1 cellular context compared by ENCODE assay signal in the genomic region with DNA sequence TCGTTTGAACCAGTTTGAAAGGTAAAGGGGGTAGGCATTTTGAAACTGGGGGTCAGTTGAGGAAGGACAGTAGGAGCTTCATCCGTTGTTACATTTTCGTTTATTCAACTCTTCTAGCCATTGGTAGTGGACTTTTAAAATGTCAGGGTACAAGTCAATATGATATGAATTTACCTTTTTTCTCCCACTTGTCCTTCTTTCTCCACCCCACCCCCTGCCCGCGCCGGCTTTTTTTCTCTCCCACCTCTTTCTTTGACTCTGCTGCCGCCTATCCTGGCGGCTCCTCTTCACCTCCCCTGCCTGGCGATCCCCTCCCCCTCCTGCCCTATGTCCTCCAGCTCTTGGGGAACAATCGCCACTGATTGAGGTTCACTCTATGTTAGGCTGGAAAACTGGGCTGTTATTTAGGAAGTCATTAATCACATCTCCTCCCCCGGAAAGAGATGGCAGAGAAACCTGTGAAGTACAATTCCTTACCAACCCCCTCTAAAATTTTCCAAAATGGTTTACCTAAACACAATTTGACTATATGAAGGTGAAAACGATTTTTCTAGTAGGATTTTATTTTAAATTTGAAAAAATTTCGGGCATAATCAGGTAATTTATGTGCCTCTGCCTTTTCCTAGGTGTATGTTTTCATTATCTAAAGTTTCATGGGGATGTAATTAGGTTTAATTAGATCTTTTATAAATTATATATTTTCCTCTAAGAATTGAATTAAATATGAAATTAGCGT.
TF ChIP-seq lines count a peak whose summit lies in the region.

No MANE protein-coding gene starts in this region.

TF ChIP-seq in HepG2, 621 proteins besides CTCF, POLR2A, EP300 and RAD21 (continued from another document and continues in another):
- TF ChIP-seq, protein P1, sequence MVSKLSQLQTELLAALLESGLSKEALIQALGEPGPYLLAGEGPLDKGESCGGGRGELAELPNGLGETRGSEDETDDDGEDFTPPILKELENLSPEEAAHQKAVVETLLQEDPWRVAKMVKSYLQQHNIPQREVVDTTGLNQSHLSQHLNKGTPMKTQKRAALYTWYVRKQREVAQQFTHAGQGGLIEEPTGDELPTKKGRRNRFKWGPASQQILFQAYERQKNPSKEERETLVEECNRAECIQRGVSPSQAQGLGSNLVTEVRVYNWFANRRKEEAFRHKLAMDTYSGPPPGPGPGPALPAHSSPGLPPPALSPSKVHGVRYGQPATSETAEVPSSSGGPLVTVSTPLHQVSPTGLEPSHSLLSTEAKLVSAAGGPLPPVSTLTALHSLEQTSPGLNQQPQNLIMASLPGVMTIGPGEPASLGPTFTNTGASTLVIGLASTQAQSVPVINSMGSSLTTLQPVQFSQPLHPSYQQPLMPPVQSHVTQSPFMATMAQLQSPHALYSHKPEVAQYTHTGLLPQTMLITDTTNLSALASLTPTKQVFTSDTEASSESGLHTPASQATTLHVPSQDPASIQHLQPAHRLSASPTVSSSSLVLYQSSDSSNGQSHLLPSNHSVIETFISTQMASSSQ (IDR thresholded peaks at IDR 0.05; ENCODE audit: low read depth), result no peak
- TF ChIP-seq, protein P1 (CRISPR knock-in tag; IDR thresholded peaks at IDR 0.05; ENCODE audit: borderline replicate concordance), result no peak
- TF ChIP-seq JARID2 (CRISPR knock-in tag; IDR thresholded peaks at IDR 0.05; ENCODE audit: insufficient replicate concordance), result no peak
- TF ChIP-seq, protein P2, sequence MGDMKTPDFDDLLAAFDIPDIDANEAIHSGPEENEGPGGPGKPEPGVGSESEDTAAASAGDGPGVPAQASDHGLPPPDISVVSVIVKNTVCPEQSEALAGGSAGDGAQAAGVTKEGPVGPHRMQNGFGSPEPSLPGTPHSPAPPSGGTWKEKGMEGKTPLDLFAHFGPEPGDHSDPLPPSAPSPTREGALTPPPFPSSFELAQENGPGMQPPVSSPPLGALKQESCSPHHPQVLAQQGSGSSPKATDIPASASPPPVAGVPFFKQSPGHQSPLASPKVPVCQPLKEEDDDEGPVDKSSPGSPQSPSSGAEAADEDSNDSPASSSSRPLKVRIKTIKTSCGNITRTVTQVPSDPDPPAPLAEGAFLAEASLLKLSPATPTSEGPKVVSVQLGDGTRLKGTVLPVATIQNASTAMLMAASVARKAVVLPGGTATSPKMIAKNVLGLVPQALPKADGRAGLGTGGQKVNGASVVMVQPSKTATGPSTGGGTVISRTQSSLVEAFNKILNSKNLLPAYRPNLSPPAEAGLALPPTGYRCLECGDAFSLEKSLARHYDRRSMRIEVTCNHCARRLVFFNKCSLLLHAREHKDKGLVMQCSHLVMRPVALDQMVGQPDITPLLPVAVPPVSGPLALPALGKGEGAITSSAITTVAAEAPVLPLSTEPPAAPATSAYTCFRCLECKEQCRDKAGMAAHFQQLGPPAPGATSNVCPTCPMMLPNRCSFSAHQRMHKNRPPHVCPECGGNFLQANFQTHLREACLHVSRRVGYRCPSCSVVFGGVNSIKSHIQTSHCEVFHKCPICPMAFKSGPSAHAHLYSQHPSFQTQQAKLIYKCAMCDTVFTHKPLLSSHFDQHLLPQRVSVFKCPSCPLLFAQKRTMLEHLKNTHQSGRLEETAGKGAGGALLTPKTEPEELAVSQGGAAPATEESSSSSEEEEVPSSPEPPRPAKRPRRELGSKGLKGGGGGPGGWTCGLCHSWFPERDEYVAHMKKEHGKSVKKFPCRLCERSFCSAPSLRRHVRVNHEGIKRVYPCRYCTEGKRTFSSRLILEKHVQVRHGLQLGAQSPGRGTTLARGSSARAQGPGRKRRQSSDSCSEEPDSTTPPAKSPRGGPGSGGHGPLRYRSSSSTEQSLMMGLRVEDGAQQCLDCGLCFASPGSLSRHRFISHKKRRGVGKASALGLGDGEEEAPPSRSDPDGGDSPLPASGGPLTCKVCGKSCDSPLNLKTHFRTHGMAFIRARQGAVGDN (CRISPR knock-in tag; IDR thresholded peaks at IDR 0.05), result peak; percentile 37; the same call in 1 of the 2 replicates
- TF ChIP-seq ZNF12 (CRISPR knock-in tag; IDR thresholded peaks at IDR 0.05), result no peak
- TF ChIP-seq, protein P3, sequence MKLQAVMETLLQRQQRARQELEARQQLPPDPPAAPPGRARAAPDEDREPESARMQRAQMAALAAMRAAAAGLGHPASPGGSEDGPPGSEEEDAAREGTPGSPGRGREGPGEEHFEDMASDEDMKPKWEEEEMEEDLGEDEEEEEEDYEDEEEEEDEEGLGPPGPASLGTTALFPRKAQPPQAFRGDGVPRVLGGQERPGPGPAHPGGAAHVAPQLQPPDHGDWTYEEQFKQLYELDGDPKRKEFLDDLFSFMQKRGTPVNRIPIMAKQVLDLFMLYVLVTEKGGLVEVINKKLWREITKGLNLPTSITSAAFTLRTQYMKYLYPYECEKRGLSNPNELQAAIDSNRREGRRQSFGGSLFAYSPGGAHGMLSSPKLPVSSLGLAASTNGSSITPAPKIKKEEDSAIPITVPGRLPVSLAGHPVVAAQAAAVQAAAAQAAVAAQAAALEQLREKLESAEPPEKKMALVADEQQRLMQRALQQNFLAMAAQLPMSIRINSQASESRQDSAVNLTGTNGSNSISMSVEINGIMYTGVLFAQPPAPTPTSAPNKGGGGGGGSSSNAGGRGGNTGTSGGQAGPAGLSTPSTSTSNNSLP (IDR thresholded peaks at IDR 0.05; ENCODE audit: low read depth, low read length), result 0 out of 2 replicates have a peak, but pooled peaks have one; percentile 40
- TF ChIP-seq HNRNPUL1 (IDR thresholded peaks at IDR 0.05; ENCODE audit: low read depth, low read length), result no peak
- TF ChIP-seq, protein P4, sequence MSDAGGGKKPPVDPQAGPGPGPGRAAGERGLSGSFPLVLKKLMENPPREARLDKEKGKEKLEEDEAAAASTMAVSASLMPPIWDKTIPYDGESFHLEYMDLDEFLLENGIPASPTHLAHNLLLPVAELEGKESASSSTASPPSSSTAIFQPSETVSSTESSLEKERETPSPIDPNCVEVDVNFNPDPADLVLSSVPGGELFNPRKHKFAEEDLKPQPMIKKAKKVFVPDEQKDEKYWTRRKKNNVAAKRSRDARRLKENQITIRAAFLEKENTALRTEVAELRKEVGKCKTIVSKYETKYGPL (CRISPR knock-in tag; IDR thresholded peaks at IDR 0.05), result no peak
- no peak for TF ChIP-seq ZNF558 (CRISPR knock-in tag; IDR thresholded peaks at IDR 0.05; ENCODE audit: borderline replicate concordance)
- TF ChIP-seq AGO2 (optimal IDR thresholded peaks at IDR 0.05; ENCODE audit: low read depth, low read length), result no peak
- no peak for TF ChIP-seq ZNF660 (CRISPR knock-in tag; IDR thresholded peaks at IDR 0.05; ENCODE audit: borderline replicate concordance, low read depth)
- no peak for TF ChIP-seq NCOA5 (CRISPR knock-in tag; IDR thresholded peaks at IDR 0.05)
- no peak for TF ChIP-seq FLYWCH1 (CRISPR knock-in tag; IDR thresholded peaks at IDR 0.05)
- TF ChIP-seq HNRNPH1 (optimal IDR thresholded peaks at IDR 0.05; ENCODE audit: low read depth, low read length), result no peak
- TF ChIP-seq ZNF282 (IDR thresholded peaks at IDR 0.05; ENCODE audit: partially characterized antibody), result no peak
- TF ChIP-seq, protein P5, sequence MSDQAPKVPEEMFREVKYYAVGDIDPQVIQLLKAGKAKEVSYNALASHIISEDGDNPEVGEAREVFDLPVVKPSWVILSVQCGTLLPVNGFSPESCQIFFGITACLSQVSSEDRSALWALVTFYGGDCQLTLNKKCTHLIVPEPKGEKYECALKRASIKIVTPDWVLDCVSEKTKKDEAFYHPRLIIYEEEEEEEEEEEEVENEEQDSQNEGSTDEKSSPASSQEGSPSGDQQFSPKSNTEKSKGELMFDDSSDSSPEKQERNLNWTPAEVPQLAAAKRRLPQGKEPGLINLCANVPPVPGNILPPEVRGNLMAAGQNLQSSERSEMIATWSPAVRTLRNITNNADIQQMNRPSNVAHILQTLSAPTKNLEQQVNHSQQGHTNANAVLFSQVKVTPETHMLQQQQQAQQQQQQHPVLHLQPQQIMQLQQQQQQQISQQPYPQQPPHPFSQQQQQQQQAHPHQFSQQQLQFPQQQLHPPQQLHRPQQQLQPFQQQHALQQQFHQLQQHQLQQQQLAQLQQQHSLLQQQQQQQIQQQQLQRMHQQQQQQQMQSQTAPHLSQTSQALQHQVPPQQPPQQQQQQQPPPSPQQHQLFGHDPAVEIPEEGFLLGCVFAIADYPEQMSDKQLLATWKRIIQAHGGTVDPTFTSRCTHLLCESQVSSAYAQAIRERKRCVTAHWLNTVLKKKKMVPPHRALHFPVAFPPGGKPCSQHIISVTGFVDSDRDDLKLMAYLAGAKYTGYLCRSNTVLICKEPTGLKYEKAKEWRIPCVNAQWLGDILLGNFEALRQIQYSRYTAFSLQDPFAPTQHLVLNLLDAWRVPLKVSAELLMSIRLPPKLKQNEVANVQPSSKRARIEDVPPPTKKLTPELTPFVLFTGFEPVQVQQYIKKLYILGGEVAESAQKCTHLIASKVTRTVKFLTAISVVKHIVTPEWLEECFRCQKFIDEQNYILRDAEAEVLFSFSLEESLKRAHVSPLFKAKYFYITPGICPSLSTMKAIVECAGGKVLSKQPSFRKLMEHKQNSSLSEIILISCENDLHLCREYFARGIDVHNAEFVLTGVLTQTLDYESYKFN (CRISPR knock-in tag; conservative IDR thresholded peaks at IDR 0.05), result peak; percentile 59
- no peak for TF ChIP-seq ZFP36L1 (CRISPR knock-in tag; IDR thresholded peaks at IDR 0.05)
- TF ChIP-seq ZFP36 (IDR thresholded peaks at IDR 0.05; ENCODE audit: borderline replicate concordance, low read depth, low read length, partially characterized antibody), result no peak
- no peak for TF ChIP-seq CREB1 (IDR thresholded peaks at IDR 0.05)
- TF ChIP-seq CREB1 (CRISPR knock-in tag; IDR thresholded peaks at IDR 0.05), result no peak
- TF ChIP-seq, protein P6, sequence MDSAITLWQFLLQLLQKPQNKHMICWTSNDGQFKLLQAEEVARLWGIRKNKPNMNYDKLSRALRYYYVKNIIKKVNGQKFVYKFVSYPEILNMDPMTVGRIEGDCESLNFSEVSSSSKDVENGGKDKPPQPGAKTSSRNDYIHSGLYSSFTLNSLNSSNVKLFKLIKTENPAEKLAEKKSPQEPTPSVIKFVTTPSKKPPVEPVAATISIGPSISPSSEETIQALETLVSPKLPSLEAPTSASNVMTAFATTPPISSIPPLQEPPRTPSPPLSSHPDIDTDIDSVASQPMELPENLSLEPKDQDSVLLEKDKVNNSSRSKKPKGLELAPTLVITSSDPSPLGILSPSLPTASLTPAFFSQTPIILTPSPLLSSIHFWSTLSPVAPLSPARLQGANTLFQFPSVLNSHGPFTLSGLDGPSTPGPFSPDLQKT (CRISPR knock-in tag; IDR thresholded peaks at IDR 0.05; ENCODE audit: borderline replicate concordance), result no peak
- TF ChIP-seq, protein P7, sequence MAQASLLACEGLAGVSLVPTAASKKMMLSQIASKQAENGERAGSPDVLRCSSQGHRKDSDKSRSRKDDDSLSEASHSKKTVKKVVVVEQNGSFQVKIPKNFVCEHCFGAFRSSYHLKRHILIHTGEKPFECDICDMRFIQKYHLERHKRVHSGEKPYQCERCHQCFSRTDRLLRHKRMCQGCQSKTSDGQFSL (CRISPR knock-in tag; IDR thresholded peaks at IDR 0.05), result no peak
- peak; percentile 7; the same call in 1 of the 2 replicates for TF ChIP-seq FOSL2 (CRISPR knock-in tag; IDR thresholded peaks at IDR 0.05)
- no peak for TF ChIP-seq JDP2 (CRISPR knock-in tag; IDR thresholded peaks at IDR 0.05; ENCODE audit: borderline replicate concordance)
- no peak for TF ChIP-seq ZNF253 (CRISPR knock-in tag; IDR thresholded peaks at IDR 0.05; ENCODE audit: borderline replicate concordance)
- no peak for TF ChIP-seq ELF4 (CRISPR knock-in tag; IDR thresholded peaks at IDR 0.05; ENCODE audit: borderline replicate concordance)
- TF ChIP-seq ASH2L (IDR thresholded peaks at IDR 0.05; ENCODE audit: insufficient read length, low read depth, low read length), result peak; percentile 61
- TF ChIP-seq, protein P8, sequence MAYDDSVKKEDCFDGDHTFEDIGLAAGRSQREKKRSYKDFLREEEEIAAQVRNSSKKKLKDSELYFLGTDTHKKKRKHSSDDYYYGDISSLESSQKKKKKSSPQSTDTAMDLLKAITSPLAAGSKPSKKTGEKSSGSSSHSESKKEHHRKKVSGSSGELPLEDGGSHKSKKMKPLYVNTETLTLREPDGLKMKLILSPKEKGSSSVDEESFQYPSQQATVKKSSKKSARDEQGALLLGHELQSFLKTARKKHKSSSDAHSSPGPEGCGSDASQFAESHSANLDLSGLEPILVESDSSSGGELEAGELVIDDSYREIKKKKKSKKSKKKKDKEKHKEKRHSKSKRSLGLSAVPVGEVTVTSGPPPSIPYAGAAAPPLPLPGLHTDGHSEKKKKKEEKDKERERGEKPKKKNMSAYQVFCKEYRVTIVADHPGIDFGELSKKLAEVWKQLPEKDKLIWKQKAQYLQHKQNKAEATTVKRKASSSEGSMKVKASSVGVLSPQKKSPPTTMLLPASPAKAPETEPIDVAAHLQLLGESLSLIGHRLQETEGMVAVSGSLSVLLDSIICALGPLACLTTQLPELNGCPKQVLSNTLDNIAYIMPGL (CRISPR knock-in tag; IDR thresholded peaks at IDR 0.05; ENCODE audit: borderline replicate concordance in 1 of 2, low read depth in 1 of 2), result peak; percentile 38 to 49; a peak in 2 of 4 replicates
- no peak for TF ChIP-seq ZSCAN20 (CRISPR knock-in tag; IDR thresholded peaks at IDR 0.05; ENCODE audit: borderline replicate concordance)
- TF ChIP-seq ZNF441 (CRISPR knock-in tag; IDR thresholded peaks at IDR 0.05; ENCODE audit: borderline replicate concordance), result no peak
- no peak for TF ChIP-seq GATA4 (IDR thresholded peaks at IDR 0.05; ENCODE audit: borderline replicate concordance, low read depth)
- TF ChIP-seq ZNF30 (CRISPR knock-in tag; IDR thresholded peaks at IDR 0.05), result no peak
- TF ChIP-seq SAP130 (CRISPR knock-in tag; IDR thresholded peaks at IDR 0.05; ENCODE audit: low read depth), result peak; percentile 61
- no peak for TF ChIP-seq ZNF703 (CRISPR knock-in tag; IDR thresholded peaks at IDR 0.05; ENCODE audit: borderline replicate concordance)
- TF ChIP-seq ZNF678 (CRISPR knock-in tag; IDR thresholded peaks at IDR 0.05), result no peak
- TF ChIP-seq DR1 (CRISPR knock-in tag; IDR thresholded peaks at IDR 0.05), result no peak
- peak; percentile 44; the same call in 1 of the 2 replicates for TF ChIP-seq NFIC (IDR thresholded peaks at IDR 0.05; ENCODE audit: low read length)
- no peak for TF ChIP-seq RNF2 (conservative IDR thresholded peaks at IDR 0.05; ENCODE audit: low read depth)
- TF ChIP-seq, protein P9, sequence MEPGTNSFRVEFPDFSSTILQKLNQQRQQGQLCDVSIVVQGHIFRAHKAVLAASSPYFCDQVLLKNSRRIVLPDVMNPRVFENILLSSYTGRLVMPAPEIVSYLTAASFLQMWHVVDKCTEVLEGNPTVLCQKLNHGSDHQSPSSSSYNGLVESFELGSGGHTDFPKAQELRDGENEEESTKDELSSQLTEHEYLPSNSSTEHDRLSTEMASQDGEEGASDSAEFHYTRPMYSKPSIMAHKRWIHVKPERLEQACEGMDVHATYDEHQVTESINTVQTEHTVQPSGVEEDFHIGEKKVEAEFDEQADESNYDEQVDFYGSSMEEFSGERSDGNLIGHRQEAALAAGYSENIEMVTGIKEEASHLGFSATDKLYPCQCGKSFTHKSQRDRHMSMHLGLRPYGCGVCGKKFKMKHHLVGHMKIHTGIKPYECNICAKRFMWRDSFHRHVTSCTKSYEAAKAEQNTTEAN (CRISPR knock-in tag; conservative IDR thresholded peaks at IDR 0.05), result no peak
